In genomic region chr17:30336369-30337171, GRCh38 we compare ENCODE assay signal across 9 cellular contexts. TPM values are rescaled to one million over a fixed set of nuclear protein-coding genes. Genes with fewer than 3 reads are reported as not detected.
DNase-seq lines count a peak whose midpoint lies in the region; ATAC-seq and TF ChIP-seq lines count a peak whose summit lies in the region.
"Had no signal": no experiment of that assay in that cellular context is flagged by ENCODE, and none has a peak within 500 bp of the region (broad histone marks: within the 10 kb centered on the region; RNA-seq: fewer than 3 reads in every experiment).

No MANE protein-coding gene starts in this region.

- POLR2A ChIA-PET in HEK293T (lab: Yijun Ruan, JAX), result interaction anchor here (1.0 to 1.2 kb wide), 4 partner anchors 44 to 232 kb away, joined by 3 to 5 read pairs (median 4); partner anchors contain the start of genes BLMH and GOSR1

- peak; percentile 24 for ATAC-seq in esophagus mucosa
- ATAC-seq in HG02938 (IDR thresholded peaks at IDR 0.05; ENCODE audit: unreplicated experiment), result no peak
- no peak for ATAC-seq in HG03039 (IDR thresholded peaks at IDR 0.05; ENCODE audit: unreplicated experiment)

- DNase-seq in CD1c-positive myeloid dendritic cell (ENCODE audit: extremely low spot score) (peak; percentile 63), HEK293T (ENCODE audit: extremely low spot score) (peak; percentile 49), NCI-H82 treated with DMSO at 0.1 percent for 48 hours (lab: John Stamatoyannopoulos, UW; ENCODE audit: unreplicated experiment) (peak; percentile 85), retinal pigment epithelial cell (ENCODE audit: low read depth) (no peak)
- DNase-seq in activated CD8-positive, alpha-beta memory T cell treated with anti-CD3 and anti-CD28 coated beads for 1 hour (ENCODE audit: extremely low read depth in 1 of 2, low read depth in 1 of 2), result peak; percentile 33

- CTCF ChIA-PET in HEK293T (lab: Yijun Ruan, JAX), result interaction anchor here (0.6 to 1.8 kb wide), 14 partner anchors 9 to 242 kb away, joined by 3 to 17 read pairs (median 4); partner anchors contain the start of gene BLMH

- no peak overlapping the region for H3K4me3 ChIP-seq in retinal pigment epithelial cell (ENCODE audit: low read length)

- peak; percentile 57 for TF ChIP-seq CTCF in retinal pigment epithelial cell (conservative IDR thresholded peaks at IDR 0.05; ENCODE audit: low read depth, low read length)

TF ChIP-seq in HEK293T, 16 proteins besides CTCF, POLR2A, EP300 and RAD21:
- TF ChIP-seq SUZ12 (IDR thresholded peaks at IDR 0.05) (no peak), FOXA1 (IDR thresholded peaks at IDR 0.05) (no peak), TARDBP (IDR thresholded peaks at IDR 0.05) (no peak), FOXK2 (IDR thresholded peaks at IDR 0.05) (no peak), CTBP1 (IDR thresholded peaks at IDR 0.05; ENCODE audit: borderline replicate concordance) (no peak), SP1 (IDR thresholded peaks at IDR 0.05) (no peak), ZNF384 (IDR thresholded peaks at IDR 0.05) (no peak)

RNA-seq across cellular contexts. Expression of gene TMIGD1, which starts 2.7 kb away (rescaled TPM):
- total RNA-seq in esophagus mucosa, result not detected
- total RNA-seq: subcutaneous adipose tissue had no signal

RNA-seq across cellular contexts. Expression of gene CPD, which starts 42.2 kb away (rescaled TPM):
- total RNA-seq in esophagus mucosa, result 41.7 TPM

RNA-seq across cellular contexts. Expression of gene BLMH, which starts 44.8 kb away (rescaled TPM):
- total RNA-seq in esophagus mucosa, result 25.4 TPM
